Comparison of ENCODE assay signal across 8 cellular contexts in the genomic region with DNA sequence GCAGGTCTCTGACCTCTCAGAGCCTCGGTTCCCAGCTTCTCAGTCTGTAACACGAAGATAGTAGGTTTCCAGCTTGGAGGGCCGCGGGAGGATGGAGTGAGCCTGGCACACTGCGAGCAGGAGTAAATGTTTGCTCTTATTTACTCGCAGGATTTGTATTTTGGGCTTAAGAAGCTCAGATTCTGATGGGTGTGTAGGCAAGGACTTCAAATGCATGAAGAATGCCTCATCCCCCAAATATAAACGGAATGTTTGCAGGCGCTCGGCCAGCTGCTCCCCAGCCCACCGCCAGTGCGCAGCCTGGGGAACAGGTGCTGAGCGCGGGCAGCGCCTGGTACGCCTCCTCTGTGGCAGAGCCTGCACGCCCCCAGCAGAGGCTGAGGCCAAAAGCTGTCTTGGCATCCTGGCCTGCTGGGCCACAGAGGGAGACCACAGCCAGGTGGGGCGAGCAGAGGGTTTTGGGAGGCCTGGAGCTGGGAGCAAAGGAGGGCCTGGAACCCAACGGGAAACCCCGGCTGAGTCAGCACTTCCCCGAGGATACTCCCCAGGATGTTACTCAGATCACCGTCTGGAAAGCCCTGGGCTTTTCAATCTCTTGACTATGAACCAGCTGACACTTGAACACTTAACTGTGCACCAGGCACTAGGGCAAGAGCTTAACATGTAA. TPM values are rescaled to one million over a fixed set of nuclear protein-coding genes. Genes with fewer than 3 reads are reported as not detected.
A peak's percentile ranks its signal among the peaks of the same experiment; 100 is the strongest.
DNase-seq lines count a peak whose midpoint lies in the region; ATAC-seq and TF ChIP-seq lines count a peak whose summit lies in the region.

No MANE protein-coding gene starts in this region.

- H3K56ac ChIP-seq in IMR-90 (ENCODE audit: extremely low read depth, insufficient read depth, low read length), result peak overlapping the region; percentile 32; the same call in 1 of the 2 replicates

- H3K9me3 ChIP-seq in IMR-90 (ENCODE audit: control insufficient read depth, insufficient read depth, low read length) (no peaks in the 10 kb centered on the region), lung (ENCODE audit: control insufficient read depth in 2 of 2, insufficient read depth in 1 of 2, low read length in 1 of 2) (peaks cover 0 to 3% of the 10 kb centered on the region in 2 donors), upper lobe of left lung (no peaks in the 10 kb centered on the region)

- peak overlapping the region; percentile 67 for H2BK5ac ChIP-seq in IMR-90 (ENCODE audit: low read depth, low read length, poor library complexity, severe bottlenecking)

- peak overlapping the region; percentile 2; the same call in 1 of the 2 replicates for H3K18ac ChIP-seq in IMR-90 (ENCODE audit: low read depth, low read length)

- TF ChIP-seq EP300 in upper lobe of left lung (IDR thresholded peaks at IDR 0.05), result no peak

- peak; percentile 83 for DNase-seq in AG10803 (ENCODE audit: low read depth)
- DNase-seq in IMR-90, result peak; percentile 94
- DNase-seq in astrocyte of the spinal cord (ENCODE audit: low read depth, low spot score), result peak; percentile 90
- DNase-seq in lung (ENCODE audit: low spot score), result no peak
- DNase-seq in upper lobe of left lung, result peak; percentile 61 to 85
- DNase-seq in NOMO-1 treated with dmso at 0.1 percent for 144 hours (lab: John Stamatoyannopoulos, UW; ENCODE audit: unreplicated experiment), result no peak
- no peak for DNase-seq in iPS-NIHi11 (ENCODE audit: low spot score)

- 0 out of 2 replicates have a peak overlapping the region, but pooled peaks have one; percentile 13 for H3K4me3 ChIP-seq in AG10803 (ENCODE audit: low read length)
- H3K4me3 ChIP-seq in IMR-90 (ENCODE audit: insufficient read depth, low read depth, low read length), result no peak overlapping the region
- no peak overlapping the region for H3K4me3 ChIP-seq in astrocyte of the spinal cord (ENCODE audit: low read depth, low read length)
- H3K4me3 ChIP-seq in lung, result no peak overlapping the region
- H3K4me3 ChIP-seq in upper lobe of left lung, result peak overlapping the region in 1 of 4 donors; percentile 29

- H4K20me1 ChIP-seq in IMR-90 (ENCODE audit: insufficient read depth, low read length), result peaks cover 82% of the 10 kb centered on the region

- H2BK20ac ChIP-seq in IMR-90 (ENCODE audit: low read depth, low read length), result peak overlapping the region; percentile 77; the same call in 1 of the 2 replicates

- H3K4me2 ChIP-seq in IMR-90 (ENCODE audit: low read depth, low read length), result peak overlapping the region; percentile 32

- TF ChIP-seq POLR2A in IMR-90 (IDR thresholded peaks at IDR 0.05; ENCODE audit: low read depth, low read length) (no peak), upper lobe of left lung (IDR thresholded peaks at IDR 0.05) (no peak)

- CTCF ChIA-PET in IMR-90 (lab: Yijun Ruan, JAX), result interaction anchor here (0.8 to 1.6 kb wide), 4 partner anchors 9 to 90 kb away, joined by 3 to 4 read pairs (median 4); a partner anchor contains a TSS

- H2AFZ ChIP-seq in IMR-90 (replicated peaks; ENCODE audit: low read length, poor library complexity), result peak overlapping the region; percentile 28

- no peak overlapping the region for H3K9ac ChIP-seq in IMR-90 (ENCODE audit: low read depth, low read length)

- H2BK120ac ChIP-seq in IMR-90 (ENCODE audit: low read depth, low read length), result peak overlapping the region; percentile 86

- peak overlapping the region; percentile 91 for H3K4ac ChIP-seq in IMR-90 (ENCODE audit: low read depth, low read length)

- dilution Hi-C loops in IMR-90 (cut with HindIII; ENCODE audit: low sequenced_read_pairs, unreplicated experiment), result no loop called here

- BruUV-seq in IMR-90 (replicated peaks; lab: Mats Ljungman, UMichigan), result no TSS peak

- H2AK9ac ChIP-seq in IMR-90 (replicated peaks; ENCODE audit: low read depth, low read length, poor library complexity), result peak overlapping the region; percentile 8

- POLR2A ChIA-PET in IMR-90 (lab: Charles Lee; ENCODE audit: unreplicated experiment), result interaction anchor here (1.1 kb wide), 1 partner anchor 8 kb away, joined by 3 read pairs; no protein-coding TSS in a partner anchor

- H4K91ac ChIP-seq in IMR-90 (ENCODE audit: insufficient read depth, low read depth, low read length), result peak overlapping the region; percentile 37; the same call in 1 of the 2 replicates

- H3K27me3 ChIP-seq in IMR-90 (ENCODE audit: control insufficient read depth, insufficient read depth, low read length) (no peaks in the 10 kb centered on the region), lung (ENCODE audit: control insufficient read depth, insufficient read depth) (no peaks in the 10 kb centered on the region), upper lobe of left lung (no peaks in the 10 kb centered on the region)

- ATAC-seq in IMR-90 (ENCODE audit: low read depth) (peak; percentile 52), lung (ENCODE audit: insufficient read depth, low FRiP score) (peak; percentile 49), upper lobe of left lung (ENCODE audit: low FRiP score in 2 of 2) (peak; percentile 15 to 53), GM19023 (IDR thresholded peaks at IDR 0.05; ENCODE audit: unreplicated experiment) (no peak)

- H4K8ac ChIP-seq in IMR-90 (ENCODE audit: low read depth in 2 of 2, low read length in 2 of 2), result peak overlapping the region in 1 of 2 experiments; percentile 73; a peak in 2 of 4 replicates

- H2BK15ac ChIP-seq in IMR-90 (ENCODE audit: low read depth, low read length), result peak overlapping the region; percentile 58; the same call in 1 of the 3 replicates

- H3K27ac ChIP-seq in IMR-90 (ENCODE audit: insufficient read depth, low read length), result peak overlapping the region; percentile 67
- H3K27ac ChIP-seq in lung (ENCODE audit: low read depth in 1 of 2, low read length in 1 of 2), result peak overlapping the region; percentile 76 to 91
- peak overlapping the region; percentile 82 to 92 (median 86) for H3K27ac ChIP-seq in upper lobe of left lung

- WGBS in IMR-90 (ENCODE audit: extremely low coverage in 2 of 2, insufficient read length in 1 of 2), 2 experiments, result 13% methylated on average over 6 of the region's 21 CpGs; no CpG with 5 or more reads in 1 of the 2 experiments
- WGBS in lung, 2 donors, result 49 to 66% methylated on average over 21 of the region's 21 CpGs
- WGBS in upper lobe of left lung, 2 donors, result 52 to 54% methylated on average over 9 to 16 of the region's 21 CpGs

- H2AK5ac ChIP-seq in IMR-90 (ENCODE audit: low read depth, low read length), result peak overlapping the region; percentile 94

- intact Hi-C loops in IMR-90 (cut with micrococcal nuclease), result no loop called here

- H4K5ac ChIP-seq in IMR-90 (ENCODE audit: low read depth, low read length), result peak overlapping the region; percentile 4; the same call in 1 of the 2 replicates

- no peak for TF ChIP-seq CTCF in AG10803 (conservative IDR thresholded peaks at IDR 0.05; ENCODE audit: low read length)
- no peak for TF ChIP-seq CTCF in IMR-90 (conservative IDR thresholded peaks at IDR 0.05; ENCODE audit: low read depth, low read length)
- TF ChIP-seq CTCF in astrocyte of the spinal cord (IDR thresholded peaks at IDR 0.05; ENCODE audit: low read depth, low read length), result no peak
- TF ChIP-seq CTCF in lung (IDR thresholded peaks at IDR 0.05; ENCODE audit: control extremely low read depth, extremely low read depth), result no peak
- TF ChIP-seq CTCF in upper lobe of left lung (IDR thresholded peaks at IDR 0.05), result no peak

- peaks cover 14 to 74% of the 10 kb centered on the region in 2 experiments; a peak in 3 of 4 replicates for H3K79me1 ChIP-seq in IMR-90 (ENCODE audit: low read depth in 1 of 2, low read length in 2 of 2)

- H3K9me1 ChIP-seq in IMR-90 (ENCODE audit: insufficient read depth, low read length), result peaks cover 40% of the 10 kb centered on the region

- H3K14ac ChIP-seq in IMR-90 (replicated peaks; ENCODE audit: low read depth, low read length), result peak overlapping the region; percentile 69

- in situ Hi-C loops in IMR-90 (cut with MboI; ENCODE audit: low sequenced_read_pairs) (no loop called here), astrocyte of the spinal cord (cut with HindIII; ENCODE audit: low sequenced_read_pairs) (no loop called here)

- TF ChIP-seq RAD21 in IMR-90 (IDR thresholded peaks at IDR 0.05; ENCODE audit: low read length), result 0 out of 2 replicates have a peak, but pooled peaks have one; percentile 2

- peak overlapping the region; percentile 82 for H3K23ac ChIP-seq in IMR-90 (ENCODE audit: low read depth, low read length)

- peaks cover 29% of the 10 kb centered on the region for H3K36me3 ChIP-seq in IMR-90 (ENCODE audit: control insufficient read depth, insufficient read depth, low read length)
- H3K36me3 ChIP-seq in lung (ENCODE audit: control insufficient read depth in 2 of 2, insufficient read depth in 2 of 2, low read length in 2 of 2), result peaks cover 4 to 28% of the 10 kb centered on the region in 2 donors
- H3K36me3 ChIP-seq in upper lobe of left lung, result peaks cover 6 to 46% (median 18%) of the 10 kb centered on the region in 4 donors

- H3K4me1 ChIP-seq in IMR-90 (ENCODE audit: control insufficient read depth, insufficient read depth, low read length) (peaks cover 50% of the 10 kb centered on the region), lung (ENCODE audit: control insufficient read depth in 2 of 2, insufficient read depth in 2 of 2, low read length in 2 of 2) (peaks cover 40 to 53% of the 10 kb centered on the region in 2 donors), upper lobe of left lung (peaks cover 87 to 95% (median 91%) of the 10 kb centered on the region in 4 donors)

RNA-seq across cellular contexts. Expression of a gene that starts 9.4 kb away (rescaled TPM):
- total RNA-seq in IMR-90 (2012; rRNA removed) (107 and 125 TPM in 2 replicates), lung (100 to 1,000 TPM in 1 of 2 donors, 10 to 100 TPM in 1; 71.2 to 139 TPM), upper lobe of left lung (100 to 1,000 TPM in 4 of 6 donors, 10 to 100 TPM in 2; 43.0 to 167 (median 103) TPM)
- polyA plus RNA-seq in IMR-90 (2012; rRNA removed) (209 and 216 TPM in 2 replicates), lung (100 to 1,000 TPM in 1 of 2 donors, 10 to 100 TPM in 1; 42.1 to 144 TPM)
- 259 and 358 TPM in 2 replicates for polyA plus RNA-seq in IMR-90 (2012; cell fraction: cytosol; rRNA removed)
- polyA plus RNA-seq in IMR-90 (2012; cell fraction: nucleus; rRNA removed; ENCODE audit: low replicate concordance), result 267 and 410 TPM in 2 replicates

RNA-seq across cellular contexts. Expression of a gene that starts 24.6 kb away (rescaled TPM):
- total RNA-seq in IMR-90 (2012; rRNA removed), result under 0.01 TPM in 2 replicates
- polyA plus RNA-seq in IMR-90 (2012; rRNA removed), result 0.10 and 0.12 TPM in 2 replicates
- polyA plus RNA-seq in IMR-90 (2012; cell fraction: cytosol; rRNA removed), result 0.04 and 0.12 TPM in 2 replicates
- 0.50 and 0.59 TPM in 2 replicates for polyA plus RNA-seq in IMR-90 (2012; cell fraction: nucleus; rRNA removed; ENCODE audit: low replicate concordance)
- total RNA-seq in lung, result 10 to 100 TPM; 11.2 to 23.5 TPM
- 1 to 10 TPM; 7.1 to 10.0 TPM for polyA plus RNA-seq in lung
- total RNA-seq in upper lobe of left lung, result 10 to 100 TPM; 21.6 to 62.4 (median 26.0) TPM

RNA-seq across cellular contexts. Expression of a gene that starts 48.0 kb away (rescaled TPM):
- total RNA-seq in IMR-90 (2012; rRNA removed), result 3.2 and 3.6 TPM in 2 replicates
- polyA plus RNA-seq in IMR-90 (2012; rRNA removed), result 10.5 and 12.7 TPM in 2 replicates
- 6.8 and 14.5 TPM in 2 replicates for polyA plus RNA-seq in IMR-90 (2012; cell fraction: cytosol; rRNA removed)
- 27.8 and 85.6 TPM in 2 replicates for polyA plus RNA-seq in IMR-90 (2012; cell fraction: nucleus; rRNA removed; ENCODE audit: low replicate concordance)
- total RNA-seq in lung, result 10 to 100 TPM; 17.4 to 32.5 TPM
- 10 to 100 TPM; 19.1 to 22.9 TPM for polyA plus RNA-seq in lung
- total RNA-seq in upper lobe of left lung, result 10 to 100 TPM; 24.6 to 59.2 (median 33.3) TPM

RNA-seq across cellular contexts. Expression of a gene that starts 55.5 kb away (rescaled TPM):
- total RNA-seq in IMR-90 (2012; rRNA removed) (6.4 and 6.5 TPM in 2 replicates), lung (10 to 100 TPM in 1 of 2 donors, 1 to 10 TPM in 1; 9.8 to 27.8 TPM), upper lobe of left lung (10 to 100 TPM; 21.0 to 48.1 (median 27.5) TPM)
- polyA plus RNA-seq in IMR-90 (2012; rRNA removed) (23.5 and 23.6 TPM in 2 replicates), lung (10 to 100 TPM; 14.4 to 20.2 TPM)
- 16.0 and 21.4 TPM in 2 replicates for polyA plus RNA-seq in IMR-90 (2012; cell fraction: cytosol; rRNA removed)
- 43.3 and 68.3 TPM in 2 replicates for polyA plus RNA-seq in IMR-90 (2012; cell fraction: nucleus; rRNA removed; ENCODE audit: low replicate concordance)

RNA-seq across cellular contexts. Expression of a gene that starts 58.7 kb away (rescaled TPM):
- total RNA-seq in IMR-90 (2012; rRNA removed), result 8.8 and 9.4 TPM in 2 replicates
- 35.7 and 44.7 TPM in 2 replicates for polyA plus RNA-seq in IMR-90 (2012; rRNA removed)
- polyA plus RNA-seq in IMR-90 (2012; cell fraction: cytosol; rRNA removed), result 18.9 and 33.6 TPM in 2 replicates
- polyA plus RNA-seq in IMR-90 (2012; cell fraction: nucleus; rRNA removed; ENCODE audit: low replicate concordance), result 65.7 and 129 TPM in 2 replicates
- total RNA-seq in lung, result 10 to 100 TPM; 18.8 to 24.9 TPM
- 10 to 100 TPM; 15.0 to 18.5 TPM for polyA plus RNA-seq in lung
- total RNA-seq in upper lobe of left lung, result 10 to 100 TPM; 15.4 to 47.1 (median 24.4) TPM

Comparison
In these comparisons a context has a peak if more than half of its experiments do, and no peak if none do; other contexts are left out.
1. DNase-seq: peak in AG10803 (single experiment), IMR-90 (single experiment), astrocyte of the spinal cord (single experiment) and upper lobe of left lung (2 of 2); none in lung (single experiment), NOMO-1 treated with dmso at 0.1 percent for 144 hours (single experiment) and iPS-NIHi11 (single experiment).
2. RNA of a gene that starts 24.6 kb away (total RNA-seq): 21.6 to 62.4 TPM in upper lobe of left lung and 11.2 to 23.5 TPM in lung; under 0.01 TPM in IMR-90; every median in the first group is over 10 times any median in the second.
3. Peak in every context shown above with its lines, with median percentiles within 50 percentile points of each other: H3K27ac ChIP-seq.